In genomic region chr11:61378713-61379313, GRCh38 we compare ENCODE assay signal across 10 cellular contexts. TPM values are rescaled to one million over a fixed set of nuclear protein-coding genes. Genes with fewer than 3 reads are reported as not detected.
DNase-seq lines count a peak whose midpoint lies in the region; ATAC-seq and TF ChIP-seq lines count a peak whose summit lies in the region.
"Had no signal": no experiment of that assay in that cellular context is flagged by ENCODE, and none has a peak within 500 bp of the region (broad histone marks: within the 10 kb centered on the region; RNA-seq: fewer than 3 reads in every experiment).

No MANE protein-coding gene starts in this region.

- TF ChIP-seq POLR2A in heart left ventricle (IDR thresholded peaks at IDR 0.05) = no peak

- H3K4me3 ChIP-seq in heart left ventricle (no peak overlapping the region), skeletal muscle satellite cell (ENCODE audit: low read length) (no peak overlapping the region), dorsolateral prefrontal cortex (no peak overlapping the region)

- H3K4me2 ChIP-seq in skeletal muscle satellite cell (ENCODE audit: low read length) = peak overlapping the region; percentile 46

- H3K27me3 ChIP-seq in heart left ventricle (no peaks in the 10 kb centered on the region), skeletal muscle satellite cell (ENCODE audit: control insufficient read depth, insufficient read depth, low read length) (no peaks in the 10 kb centered on the region), dorsolateral prefrontal cortex (no peaks in the 10 kb centered on the region)

- H3K9ac ChIP-seq in skeletal muscle satellite cell (ENCODE audit: low read depth, low read length) = peak overlapping the region; percentile 53

- 87 to 95% (median 90%) methylated on average over 5 of the region's 5 CpGs for WGBS in heart left ventricle, 4 donors

- H3K36me3 ChIP-seq in heart left ventricle (peaks cover 0 to 26% (median 10%) of the 10 kb centered on the region in 9 donors), skeletal muscle satellite cell (ENCODE audit: insufficient read depth, low read length) (peaks cover 6% of the 10 kb centered on the region)

- ATAC-seq in heart left ventricle = peak; percentile 55 to 95 (median 82)
- ATAC-seq in HG03469 (IDR thresholded peaks at IDR 0.05; ENCODE audit: unreplicated experiment) = no peak
- no peak for ATAC-seq in HG03196 (IDR thresholded peaks at IDR 0.05; ENCODE audit: unreplicated experiment)
- ATAC-seq: HCT116 had no signal

- TF ChIP-seq CTCF in heart left ventricle (IDR thresholded peaks at IDR 0.05) = no peak
- no peak for TF ChIP-seq CTCF in dorsolateral prefrontal cortex (IDR thresholded peaks at IDR 0.05 in 54 of 56, conservative IDR thresholded peaks at IDR 0.05 in 2 of 56; ENCODE audit: low read depth in 1 of 56, partially characterized antibody in 56 of 56)

- intact Hi-C loops in heart left ventricle (cut with DNase I) (no loop called here), dorsolateral prefrontal cortex (cut with DNase I) (no loop called here)

- H3K27ac ChIP-seq in heart left ventricle (peak overlapping the region in 11 of 12 donors; percentile 10 to 51 (median 41)), dorsolateral prefrontal cortex (peak overlapping the region in 6 of 59 donors; percentile 1 to 55 (median 28))

- peaks cover 0 to 12% (median 0%) of the 10 kb centered on the region in 12 donors for H3K4me1 ChIP-seq in heart left ventricle
- H3K4me1 ChIP-seq in skeletal muscle satellite cell (ENCODE audit: control insufficient read depth, insufficient read depth, low read length) = peaks cover 20% of the 10 kb centered on the region

- H3K9me3 ChIP-seq in heart left ventricle (no peaks in the 10 kb centered on the region), skeletal muscle satellite cell (replicated peaks; ENCODE audit: low read length) (no peaks in the 10 kb centered on the region)

- DNase-seq in GM04504 (ENCODE audit: low read depth) (peak; percentile 96), T1000 (lab: John Stamatoyannopoulos, UW) (peak; percentile 64), heart left ventricle (peak in 2 of 5 donors; percentile 43 to 46), NCI-H1436 treated with DMSO at 0.1 percent for 48 hours (lab: John Stamatoyannopoulos, UW) (no peak), dorsolateral prefrontal cortex (no peak)
- DNase-seq: T-helper 2 cell had no signal

RNA-seq across cellular contexts. Expression of gene TMEM216, which starts 13.6 kb away (rescaled TPM):
- total RNA-seq in heart left ventricle (1 to 10 TPM; 2.8 to 9.3 (median 4.8) TPM), dorsolateral prefrontal cortex (10 to 100 TPM in 68 of 120 experiments, 1 to 10 TPM in 52; 4.7 to 22.4 (median 10.3) TPM)
- 1 to 10 TPM; 4.5 to 7.1 TPM for polyA plus RNA-seq in heart left ventricle
- 6.3 and 9.1 TPM in 2 replicates for total RNA-seq in skeletal muscle satellite cell (2012; rRNA removed)

RNA-seq across cellular contexts. Expression of gene TMEM138, which starts 16.6 kb away (rescaled TPM):
- total RNA-seq in heart left ventricle (10 to 100 TPM; 15.7 to 27.0 (median 19.0) TPM), dorsolateral prefrontal cortex (10 to 100 TPM; 18.4 to 51.8 (median 31.7) TPM)
- 10 to 100 TPM; 19.5 to 29.3 TPM for polyA plus RNA-seq in heart left ventricle
- 19.4 and 20.5 TPM in 2 replicates for total RNA-seq in skeletal muscle satellite cell (2012; rRNA removed)

RNA-seq across cellular contexts. Expression of gene CYB561A3, which starts 17.1 kb away (rescaled TPM):
- 10 to 100 TPM in 6 of 9 donors, 1 to 10 TPM in 3; 6.7 to 23.9 (median 11.9) TPM for total RNA-seq in heart left ventricle
- polyA plus RNA-seq in heart left ventricle = 10 to 100 TPM in 1 of 2 donors, 1 to 10 TPM in 1; 7.6 to 12.3 TPM
- 26.0 and 27.1 TPM in 2 replicates for total RNA-seq in skeletal muscle satellite cell (2012; rRNA removed)
- 10 to 100 TPM in 119 of 120 experiments, 1 to 10 TPM in 1; 7.2 to 29.3 (median 19.0) TPM for total RNA-seq in dorsolateral prefrontal cortex

RNA-seq across cellular contexts. Expression of gene TKFC, which starts 45.8 kb away (rescaled TPM):
- total RNA-seq in heart left ventricle (10 to 100 TPM in 8 of 9 donors, 1 to 10 TPM in 1; 10.0 to 31.2 (median 16.8) TPM), dorsolateral prefrontal cortex (10 to 100 TPM; 14.9 to 63.7 (median 32.2) TPM)
- polyA plus RNA-seq in heart left ventricle = 10 to 100 TPM; 10.7 to 16.2 TPM
- 19.4 and 22.8 TPM in 2 replicates for total RNA-seq in skeletal muscle satellite cell (2012; rRNA removed)

RNA-seq across cellular contexts. Expression of gene DDB1, which starts 45.9 kb away (rescaled TPM):
- total RNA-seq in heart left ventricle = 100 to 1,000 TPM; 121 to 156 (median 130) TPM
- polyA plus RNA-seq in heart left ventricle = 100 to 1,000 TPM in 1 of 2 donors, 10 to 100 TPM in 1; 78.8 to 158 TPM
- total RNA-seq in skeletal muscle satellite cell (2012; rRNA removed) = 176 and 187 TPM in 2 replicates
- 100 to 1,000 TPM; 141 to 239 (median 198) TPM for total RNA-seq in dorsolateral prefrontal cortex

Comparison
In these comparisons a context has a peak if more than half of its experiments do, and no peak if none do; other contexts are left out.
1. DNase-seq: peak in GM04504 (single experiment) and T1000 (single experiment); none in NCI-H1436 treated with DMSO at 0.1 percent for 48 hours (single experiment) and dorsolateral prefrontal cortex (0 of 10).
2. ATAC-seq: peak in heart left ventricle (4 of 4); none in HG03469 (single experiment) and HG03196 (single experiment).